11 cellular contexts compared by ENCODE assay signal in the genomic region with DNA sequence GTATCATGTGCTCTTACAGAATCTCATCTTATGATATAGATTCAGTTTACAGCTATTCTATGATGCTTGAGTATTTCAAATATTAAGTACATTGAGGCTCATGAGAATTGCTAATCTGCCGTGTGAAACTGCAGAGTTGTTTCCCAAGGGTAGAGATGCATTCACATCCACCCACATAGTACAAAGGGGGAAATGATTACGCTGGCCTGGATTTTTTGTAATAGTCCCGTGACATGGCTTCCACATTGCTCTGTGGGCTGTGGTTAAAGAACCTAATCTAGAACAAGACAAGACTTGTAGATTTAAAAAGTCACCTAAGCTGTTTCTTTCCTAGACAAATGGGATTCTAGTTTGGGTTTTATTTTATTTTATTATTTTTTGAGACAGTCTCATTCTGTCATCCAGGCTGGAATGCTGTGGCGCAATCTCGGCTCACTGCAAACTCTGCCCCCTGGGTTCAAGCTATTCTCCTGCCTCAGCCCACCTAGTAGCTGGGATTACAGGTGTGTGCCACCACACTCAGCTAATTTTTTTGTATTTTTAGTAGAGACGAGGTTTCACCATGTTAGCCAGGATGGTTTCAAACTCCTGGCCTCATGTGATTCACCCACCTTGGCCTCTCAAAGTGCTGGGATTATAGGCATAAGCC. TPM values are rescaled to one million over a fixed set of nuclear protein-coding genes. Genes with fewer than 3 reads are reported as not detected.
DNase-seq lines count a peak whose midpoint lies in the region; ATAC-seq and TF ChIP-seq lines count a peak whose summit lies in the region.
"Had no signal": no experiment of that assay in that cellular context is flagged by ENCODE, and none has a peak within 500 bp of the region (broad histone marks: within the 10 kb centered on the region; RNA-seq: fewer than 3 reads in every experiment).

No MANE protein-coding gene starts in this region.

- H3K9ac ChIP-seq in smooth muscle cell (ENCODE audit: low read depth) = no peak overlapping the region

- no peaks in the 10 kb centered on the region for H4K20me1 ChIP-seq in smooth muscle cell (ENCODE audit: low read depth)

- H3K4me3 ChIP-seq in cardiac fibroblast (replicated peaks in 1 of 2; ENCODE audit: low read depth in 2 of 2, low read length in 2 of 2) = no peak overlapping the region
- H3K4me3 ChIP-seq in smooth muscle cell = no peak overlapping the region

- no peaks in the 10 kb centered on the region for H3K79me2 ChIP-seq in smooth muscle cell (ENCODE audit: low read depth)

- intact Hi-C loops in Right ventricle myocardium superior (cut with DNase I) = no loop called here
- intact Hi-C loops in Right ventricle myocardium inferior (cut with DNase I) = no loop called here

- H3K27me3 ChIP-seq in smooth muscle cell (ENCODE audit: low read depth) = no peaks in the 10 kb centered on the region

- H3F3A ChIP-seq in smooth muscle cell (ENCODE audit: low read depth) = no peaks in the 10 kb centered on the region

- H3K9me3 ChIP-seq in smooth muscle cell (replicated peaks; ENCODE audit: low read depth) = no peaks in the 10 kb centered on the region

- no peaks in the 10 kb centered on the region for H3K4me1 ChIP-seq in smooth muscle cell (ENCODE audit: low read depth)

- TF ChIP-seq CTCF in cardiac fibroblast (IDR thresholded peaks at IDR 0.05; ENCODE audit: low read depth, low read length) = no peak
- no peak for TF ChIP-seq CTCF in smooth muscle cell (IDR thresholded peaks at IDR 0.05; ENCODE audit: borderline replicate concordance, insufficient read depth, poor library complexity, severe bottlenecking)

- H3K4me2 ChIP-seq in smooth muscle cell = no peak overlapping the region

- no peak for DNase-seq in Right ventricle myocardium superior
- no peak for DNase-seq in Right ventricle myocardium inferior (ENCODE audit: missing footprints)
- DNase-seq in cardiac fibroblast (ENCODE audit: low read depth in 2 of 2) = peak; percentile 78 to 83
- no peak for DNase-seq in smooth muscle cell (lab: John Stamatoyannopoulos, UW; ENCODE audit: unreplicated experiment)
- no peak for DNase-seq in stimulated activated naive CD8-positive, alpha-beta T cell treated with anti-CD3 and anti-CD28 coated beads, Interleukin-15, Interleukin-2, amounts not matched to agents 100 U/mL and 50 U/mL, for 24 hours
- DNase-seq in SHP77 treated with DMSO at 0.1 percent for 48 hours (lab: John Stamatoyannopoulos, UW) = no peak
- no peak for DNase-seq in NCI-H1436 (lab: John Stamatoyannopoulos, UW)
- DNase-seq: activated naive CD4-positive, alpha-beta T cell treated with anti-CD3 and anti-CD28 coated beads, Interleukin-2, amount 10 ng/mL, durations not matched to agents 7 days and 5 days; KG1; NCI-H526 had no signal

- no peaks in the 10 kb centered on the region for H3K36me3 ChIP-seq in smooth muscle cell (ENCODE audit: low read depth)

- ATAC-seq in Right ventricle myocardium superior (ENCODE audit: poor library complexity) (peak; percentile 22), Right ventricle myocardium inferior (no peak), HG03378 (IDR thresholded peaks at IDR 0.05; ENCODE audit: unreplicated experiment) (peak; percentile 58)
- ATAC-seq in stimulated activated naive CD8-positive, alpha-beta T cell treated with anti-CD3 and anti-CD28 coated beads, Interleukin-15, Interleukin-2, amounts not matched to agents 100 U/mL and 50 U/mL, for 24 hours = no peak

- WGBS in smooth muscle cell (ENCODE audit: low lambda C conversion rate) = 54% methylated on average over 6 of the region's 6 CpGs

- H3K27ac ChIP-seq in smooth muscle cell (ENCODE audit: low read depth) = peak overlapping the region; percentile 33

- H2AFZ ChIP-seq in smooth muscle cell (ENCODE audit: low read depth) = no peak overlapping the region

RNA-seq across cellular contexts. Expression of gene RIOX1, which starts 13.0 kb away (rescaled TPM):
- total RNA-seq in Right ventricle myocardium superior = 7.1 TPM
- total RNA-seq in Right ventricle myocardium inferior = 7.6 TPM
- 2.7 and 5.7 TPM in 2 replicates for total RNA-seq in smooth muscle cell
- 7.9 and 10.6 TPM in 2 replicates for polyA plus RNA-seq in smooth muscle cell

RNA-seq across cellular contexts. Expression of gene NUMB, which starts 19.4 kb away (rescaled TPM):
- total RNA-seq in Right ventricle myocardium superior = 37.2 TPM
- 39.8 TPM for total RNA-seq in Right ventricle myocardium inferior
- total RNA-seq in smooth muscle cell = 34.5 and 39.7 TPM in 2 replicates
- 54.6 and 57.4 TPM in 2 replicates for polyA plus RNA-seq in smooth muscle cell

RNA-seq across cellular contexts. Expression of gene ACOT1, which starts 59.2 kb away (rescaled TPM):
- total RNA-seq in Right ventricle myocardium superior = 27.4 TPM
- total RNA-seq in Right ventricle myocardium inferior = 29.6 TPM
- 7.9 and 13.1 TPM in 2 replicates for total RNA-seq in smooth muscle cell
- polyA plus RNA-seq in smooth muscle cell = 4.3 and 7.3 TPM in 2 replicates

Comparison
In these comparisons a context has a peak if more than half of its experiments do, and no peak if none do; other contexts are left out.
1. ATAC-seq: peak in Right ventricle myocardium superior (single experiment) and HG03378 (single experiment); none in Right ventricle myocardium inferior (single experiment) and stimulated activated naive CD8-positive, alpha-beta T cell treated with anti-CD3 and anti-CD28 coated beads, Interleukin-15, Interleukin-2, amounts not matched to agents 100 U/mL and 50 U/mL, for 24 hours (single experiment).
2. DNase-seq: peak in cardiac fibroblast (2 of 2); none in Right ventricle myocardium superior (single experiment), Right ventricle myocardium inferior (single experiment), smooth muscle cell (single experiment), stimulated activated naive CD8-positive, alpha-beta T cell treated with anti-CD3 and anti-CD28 coated beads, Interleukin-15, Interleukin-2, amounts not matched to agents 100 U/mL and 50 U/mL, for 24 hours (single experiment), SHP77 treated with DMSO at 0.1 percent for 48 hours (single experiment) and NCI-H1436 (single experiment).